Comparison of ENCODE assay signal across 10 cellular contexts in the genomic region with DNA sequence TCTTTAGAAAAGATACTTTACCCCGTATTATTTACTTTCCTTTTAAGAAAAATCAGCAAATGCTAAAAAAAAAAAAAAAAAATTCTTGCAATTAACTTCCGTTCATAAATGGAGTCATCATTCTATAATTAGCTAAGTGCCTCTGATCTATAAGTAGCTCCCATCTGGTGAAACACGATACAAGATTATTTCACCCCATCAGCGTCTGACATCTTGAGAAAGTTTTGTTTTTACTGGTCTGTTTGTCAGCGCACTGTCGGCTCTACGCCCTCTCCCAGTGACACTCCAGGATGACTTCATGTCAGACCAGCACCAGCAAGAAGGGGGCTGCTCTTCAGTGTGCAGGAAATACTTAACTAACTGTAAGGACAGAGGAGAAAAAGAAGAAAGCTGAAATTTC.
DNase-seq lines count a peak whose midpoint lies in the region; ATAC-seq and TF ChIP-seq lines count a peak whose summit lies in the region.
"Had no signal": no experiment of that assay in that cellular context is flagged by ENCODE, and none has a peak within 500 bp of the region (broad histone marks: within the 10 kb centered on the region; RNA-seq: fewer than 3 reads in every experiment).

No MANE protein-coding gene starts in this region.

- CTCF ChIA-PET in activated CD8-positive, alpha-beta memory T cell treated with anti-CD3 and anti-CD28 coated beads, Interleukin-2, amount 10 ng/mL, durations not matched to agents 7 days and 5 days (lab: Charles Lee): interaction anchor here (0.8 to 1.8 kb wide), 8 partner anchors 11 to 77 kb away, joined by 3 to 10 read pairs (median 3); no protein-coding TSS in a partner anchor

- H3K4me1 ChIP-seq in cardiac muscle cell (ENCODE audit: low read depth): peaks cover 24% of the 10 kb centered on the region
- H3K4me1 ChIP-seq in thyroid gland: no peaks in the 10 kb centered on the region

- peaks cover 48% of the 10 kb centered on the region for H3K4me1 Mint-ChIP-seq in activated CD8-positive, alpha-beta memory T cell treated with anti-CD3 and anti-CD28 coated beads, Interleukin-2, amount 10 ng/mL, durations not matched to agents 7 days and 5 days

- H3K36me3 ChIP-seq in cardiac muscle cell (no peaks in the 10 kb centered on the region), thyroid gland (peaks cover 0 to 4% of the 10 kb centered on the region in 2 donors)

- H3K27ac Mint-ChIP-seq in activated CD8-positive, alpha-beta memory T cell treated with anti-CD3 and anti-CD28 coated beads, Interleukin-2, amount 10 ng/mL, durations not matched to agents 7 days and 5 days: peak overlapping the region; percentile 53

- DNase-seq in activated CD8-positive, alpha-beta memory T cell treated with anti-CD3 and anti-CD28 coated beads, Interleukin-2, amount 10 ng/mL, durations not matched to agents 7 days and 5 days: peak; percentile 63
- DNase-seq in activated CD8-positive, alpha-beta memory T cell treated with anti-CD3 and anti-CD28 coated beads for 24 hours: no peak
- DNase-seq in UCSD-AML1 (lab: John Stamatoyannopoulos, UW; ENCODE audit: unreplicated experiment) (peak; percentile 31), cardiac muscle cell (ENCODE audit: low read depth in 1 of 2, low spot score in 1 of 2) (peak in 1 of 2 donors; percentile 70), thyroid gland (no peak), HuH-7 (ENCODE audit: low spot score) (no peak)
- DNase-seq: trophoblast cell had no signal

- H3K4me3 Mint-ChIP-seq in activated CD8-positive, alpha-beta memory T cell treated with anti-CD3 and anti-CD28 coated beads, Interleukin-2, amount 10 ng/mL, durations not matched to agents 7 days and 5 days: peak overlapping the region; percentile 12

- intact Hi-C loops in thyroid gland (cut with DNase I): no loop called here

- 52 to 64% methylated on average over 7 of the region's 7 CpGs for WGBS in thyroid gland, 2 donors

- no peak overlapping the region for H3K4me3 ChIP-seq in cardiac muscle cell
- H3K4me3 ChIP-seq in thyroid gland (replicated peaks in 1 of 3): no peak overlapping the region

- H3K9me3 Mint-ChIP-seq in activated CD8-positive, alpha-beta memory T cell treated with anti-CD3 and anti-CD28 coated beads, Interleukin-2, amount 10 ng/mL, durations not matched to agents 7 days and 5 days (ENCODE audit: low read depth): no peaks in the 10 kb centered on the region

- peaks cover 19% of the 10 kb centered on the region for H3K36me3 Mint-ChIP-seq in activated CD8-positive, alpha-beta memory T cell treated with anti-CD3 and anti-CD28 coated beads, Interleukin-2, amount 10 ng/mL, durations not matched to agents 7 days and 5 days

- no peak for TF ChIP-seq CTCF in cardiac muscle cell (IDR thresholded peaks at IDR 0.05; ENCODE audit: low read depth, low read length)
- no peak for TF ChIP-seq CTCF in thyroid gland (IDR thresholded peaks at IDR 0.05)

- H3K27me3 ChIP-seq in cardiac muscle cell (no peaks in the 10 kb centered on the region), thyroid gland (no peaks in the 10 kb centered on the region)

- H3K27me3 Mint-ChIP-seq in activated CD8-positive, alpha-beta memory T cell treated with anti-CD3 and anti-CD28 coated beads, Interleukin-2, amount 10 ng/mL, durations not matched to agents 7 days and 5 days: no peaks in the 10 kb centered on the region

- no peak for TF ChIP-seq POLR2A in thyroid gland (IDR thresholded peaks at IDR 0.05)

- peak; percentile 68 for ATAC-seq in activated CD8-positive, alpha-beta memory T cell treated with anti-CD3 and anti-CD28 coated beads, Interleukin-2, amount 10 ng/mL, durations not matched to agents 7 days and 5 days
- ATAC-seq in GM21723 (IDR thresholded peaks at IDR 0.05; ENCODE audit: unreplicated experiment): no peak
- no peak for ATAC-seq in GM21367 (IDR thresholded peaks at IDR 0.05; ENCODE audit: unreplicated experiment)

- H3K9me3 ChIP-seq in cardiac muscle cell (ENCODE audit: low read depth): no peaks in the 10 kb centered on the region
- no peaks in the 10 kb centered on the region for H3K9me3 ChIP-seq in thyroid gland

- peak overlapping the region; percentile 56 for H3K27ac ChIP-seq in cardiac muscle cell
- H3K27ac ChIP-seq in thyroid gland: peak overlapping the region in 2 of 3 donors; percentile 20 to 33
- H3K27ac ChIP-seq: C4-2B had no signal

Comparison
In these comparisons a context has a peak if more than half of its experiments do, and no peak if none do; other contexts are left out.
1. DNase-seq: peak in activated CD8-positive, alpha-beta memory T cell treated with anti-CD3 and anti-CD28 coated beads, Interleukin-2, amount 10 ng/mL, durations not matched to agents 7 days and 5 days (single experiment) and UCSD-AML1 (single experiment); none in activated CD8-positive, alpha-beta memory T cell treated with anti-CD3 and anti-CD28 coated beads for 24 hours (single experiment), thyroid gland (0 of 2) and HuH-7 (single experiment).